Comparison of ENCODE assay signal across 9 cellular contexts in the genomic region with DNA sequence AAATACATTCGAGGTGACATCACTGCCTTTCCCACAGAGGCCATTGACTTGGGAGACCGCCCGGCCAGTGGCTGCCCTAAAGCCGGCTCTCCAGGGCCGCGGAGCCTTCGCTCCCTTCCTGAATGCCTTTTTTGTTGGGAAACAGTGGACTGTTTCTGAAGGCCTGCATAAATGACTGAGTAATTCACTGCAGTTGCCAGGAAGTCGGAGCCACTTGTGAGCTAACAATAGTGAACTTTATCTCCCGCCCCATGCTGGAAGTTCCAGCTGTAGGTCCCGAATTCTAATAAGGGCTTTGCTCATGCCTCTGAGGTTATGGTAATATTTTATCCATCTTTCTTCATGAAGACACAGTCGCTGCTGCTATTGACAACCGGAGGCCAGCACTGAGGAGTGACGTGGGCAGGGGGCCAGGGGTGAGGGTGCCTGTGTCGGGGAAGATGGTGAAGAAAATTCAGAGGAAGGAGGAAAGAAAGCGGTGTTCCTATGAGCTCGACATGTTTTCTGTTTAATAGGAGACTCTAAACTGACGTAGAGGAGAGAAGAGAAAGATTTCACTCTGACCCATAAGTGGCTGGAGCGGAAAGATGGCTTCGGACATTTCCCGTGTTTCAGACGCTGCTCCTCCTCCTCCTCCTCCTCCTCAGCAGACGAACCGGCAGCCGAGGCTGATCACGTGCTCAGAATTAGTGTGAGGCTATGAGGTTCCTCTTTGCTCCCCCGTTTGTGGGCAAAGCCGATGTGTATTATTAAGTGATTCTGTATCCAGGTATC.
DNase-seq lines count a peak whose midpoint lies in the region; ATAC-seq and TF ChIP-seq lines count a peak whose summit lies in the region.
"Had no signal": no experiment of that assay in that cellular context is flagged by ENCODE, and none has a peak within 500 bp of the region (broad histone marks: within the 10 kb centered on the region; RNA-seq: fewer than 3 reads in every experiment).

No MANE protein-coding gene starts in this region.

- no peaks in the 10 kb centered on the region for H3K9me2 ChIP-seq in SK-N-SH

- no peak overlapping the region for H3K4me3 ChIP-seq in MG63
- no peak overlapping the region for H3K4me3 ChIP-seq in fibroblast of mammary gland (ENCODE audit: control insufficient read depth, low read depth, low read length)
- no peak overlapping the region for H3K4me3 ChIP-seq in SK-N-SH (ENCODE audit: low read depth in 2 of 2, low read length in 1 of 2)

- no peak overlapping the region for H3K9ac ChIP-seq in SK-N-SH

- H3K79me2 ChIP-seq in SK-N-SH (ENCODE audit: insufficient read depth), result no peaks in the 10 kb centered on the region

- H4K20me1 ChIP-seq in SK-N-SH (ENCODE audit: insufficient read depth), result no peaks in the 10 kb centered on the region

- no peak for TF ChIP-seq CTCF in fibroblast of mammary gland (conservative IDR thresholded peaks at IDR 0.05; ENCODE audit: control insufficient read depth, insufficient read depth, low read depth, low read length)
- TF ChIP-seq CTCF in SK-N-SH (IDR thresholded peaks at IDR 0.05), result no peak
- TF ChIP-seq CTCF in GM10248 (IDR thresholded peaks at IDR 0.05; ENCODE audit: control extremely low read depth, extremely low read depth, low read depth, missing control alignments), result no peak

- no peak overlapping the region for H3K4me2 ChIP-seq in SK-N-SH

- H3K27me3 ChIP-seq in MG63, result no peaks in the 10 kb centered on the region
- H3K27me3 ChIP-seq in SK-N-SH (ENCODE audit: insufficient read depth), result no peaks in the 10 kb centered on the region

- peak overlapping the region; percentile 80 for H3K27ac ChIP-seq in substantia nigra (ENCODE audit: low read depth, low read length, poor library complexity, severe bottlenecking)
- H3K27ac ChIP-seq in SK-N-SH (ENCODE audit: low read depth in 2 of 2, low read length in 1 of 2), result no peak overlapping the region

- WGBS in SK-N-SH (ENCODE audit: low lambda C conversion rate), result 51% methylated on average over 19 of the region's 27 CpGs

- H3F3A ChIP-seq in SK-N-SH (replicated peaks; ENCODE audit: insufficient read depth), result no peaks in the 10 kb centered on the region

- TF ChIP-seq RAD21 in SK-N-SH (IDR thresholded peaks at IDR 0.05; ENCODE audit: low read length), result no peak

- H3K4me1 ChIP-seq in SK-N-SH (ENCODE audit: control insufficient read depth in 1 of 2, insufficient read depth in 2 of 2, low read depth in 1 of 2, low read length in 1 of 2), result no peaks in the 10 kb centered on the region

- H2AFZ ChIP-seq in SK-N-SH (ENCODE audit: low read depth), result no peak overlapping the region

- no peak for ATAC-seq in GM18520 (IDR thresholded peaks at IDR 0.05; ENCODE audit: unreplicated experiment)

- H3K9me3 ChIP-seq in MG63, result no peaks in the 10 kb centered on the region
- H3K9me3 ChIP-seq in SK-N-SH, result no peaks in the 10 kb centered on the region; the same call in 1 of the 2 replicates

- H3K36me3 ChIP-seq in MG63 (no peaks in the 10 kb centered on the region), SK-N-SH (replicated peaks in 1 of 2; ENCODE audit: control insufficient read depth in 1 of 2, insufficient read depth in 2 of 2, low read length in 1 of 2) (no peaks in the 10 kb centered on the region)

- TF ChIP-seq EP300 in SK-N-SH (IDR thresholded peaks at IDR 0.05; ENCODE audit: borderline replicate concordance in 1 of 2, low read depth in 1 of 2, low read length in 1 of 2), result no peak

- DNase-seq in MG63 (peak; percentile 75), fibroblast of mammary gland (ENCODE audit: low read depth) (peak; percentile 82), mucosa of gallbladder (ENCODE audit: low spot score) (peak; percentile 25), substantia nigra (lab: John Stamatoyannopoulos, UW) (peak; percentile 48 to 98 (median 91)), SK-N-SH (no peak), GM10248 (ENCODE audit: extremely low spot score) (no peak), HEK293T (ENCODE audit: extremely low spot score) (no peak)
- DNase-seq: activated T-cell treated with anti-CD3 and anti-CD28 coated beads for 4 hours had no signal

- POLR2A ChIA-PET in SK-N-SH (lab: Yijun Ruan, JAX) (no interaction called here), GM10248 (lab: Yijun Ruan, JAX) (no interaction called here), HEK293T (lab: Yijun Ruan, JAX) (interaction anchor here (0.9 kb wide), 1 partner anchor 13 kb away, joined by 3 read pairs; no protein-coding TSS in a partner anchor)

- CTCF ChIA-PET in SK-N-SH (lab: Yijun Ruan, JAX) (interaction anchor here (0.6 kb wide), 1 partner anchor 41 kb away, joined by 3 read pairs; no protein-coding TSS in a partner anchor), GM10248 (lab: Yijun Ruan, JAX) (no interaction called here), HEK293T (lab: Yijun Ruan, JAX) (interaction anchor here (0.8 kb wide), 1 partner anchor 12 kb away, joined by 3 read pairs; no protein-coding TSS in a partner anchor)

TF ChIP-seq in SK-N-SH, 30 proteins besides CTCF, POLR2A, EP300 and RAD21:
- TF ChIP-seq YY1 (IDR thresholded peaks at IDR 0.05; ENCODE audit: low read depth) (no peak), MXI1 (IDR thresholded peaks at IDR 0.05; ENCODE audit: low read depth, low read length) (no peak), JUND (IDR thresholded peaks at IDR 0.05) (no peak), RXRA (IDR thresholded peaks at IDR 0.05; ENCODE audit: borderline replicate concordance, low read depth) (no peak), FOSL2 (IDR thresholded peaks at IDR 0.05; ENCODE audit: borderline replicate concordance, low read depth) (no peak), FOXJ3 (CRISPR knock-in tag; IDR thresholded peaks at IDR 0.05) (no peak), NRF1 (IDR thresholded peaks at IDR 0.05; ENCODE audit: low read depth, low read length) (no peak), FOXM1 (IDR thresholded peaks at IDR 0.05; ENCODE audit: low read depth) (no peak), POLR2AphosphoS5 (IDR thresholded peaks at IDR 0.05; ENCODE audit: low read depth, low read length) (no peak)
- TF ChIP-seq, protein P1, sequence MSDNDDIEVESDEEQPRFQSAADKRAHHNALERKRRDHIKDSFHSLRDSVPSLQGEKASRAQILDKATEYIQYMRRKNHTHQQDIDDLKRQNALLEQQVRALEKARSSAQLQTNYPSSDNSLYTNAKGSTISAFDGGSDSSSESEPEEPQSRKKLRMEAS (IDR thresholded peaks at IDR 0.05; ENCODE audit: low read depth), result no peak
- TF ChIP-seq, protein P2, sequence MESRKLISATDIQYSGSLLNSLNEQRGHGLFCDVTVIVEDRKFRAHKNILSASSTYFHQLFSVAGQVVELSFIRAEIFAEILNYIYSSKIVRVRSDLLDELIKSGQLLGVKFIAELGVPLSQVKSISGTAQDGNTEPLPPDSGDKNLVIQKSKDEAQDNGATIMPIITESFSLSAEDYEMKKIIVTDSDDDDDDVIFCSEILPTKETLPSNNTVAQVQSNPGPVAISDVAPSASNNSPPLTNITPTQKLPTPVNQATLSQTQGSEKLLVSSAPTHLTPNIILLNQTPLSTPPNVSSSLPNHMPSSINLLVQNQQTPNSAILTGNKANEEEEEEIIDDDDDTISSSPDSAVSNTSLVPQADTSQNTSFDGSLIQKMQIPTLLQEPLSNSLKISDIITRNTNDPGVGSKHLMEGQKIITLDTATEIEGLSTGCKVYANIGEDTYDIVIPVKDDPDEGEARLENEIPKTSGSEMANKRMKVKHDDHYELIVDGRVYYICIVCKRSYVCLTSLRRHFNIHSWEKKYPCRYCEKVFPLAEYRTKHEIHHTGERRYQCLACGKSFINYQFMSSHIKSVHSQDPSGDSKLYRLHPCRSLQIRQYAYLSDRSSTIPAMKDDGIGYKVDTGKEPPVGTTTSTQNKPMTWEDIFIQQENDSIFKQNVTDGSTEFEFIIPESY (IDR thresholded peaks at IDR 0.05; ENCODE audit: borderline replicate concordance, low read depth), result no peak
TF ChIP-seq in SK-N-SH: peak in this region for 0.

TF ChIP-seq in HEK293T, 16 proteins besides CTCF, POLR2A, EP300 and RAD21:
- TF ChIP-seq TARDBP (IDR thresholded peaks at IDR 0.05) (no peak), NFRKB (IDR thresholded peaks at IDR 0.05) (no peak), FOXA1 (IDR thresholded peaks at IDR 0.05) (no peak), CTBP1 (IDR thresholded peaks at IDR 0.05; ENCODE audit: borderline replicate concordance) (no peak), ZNF384 (IDR thresholded peaks at IDR 0.05) (no peak), HDGF (IDR thresholded peaks at IDR 0.05; ENCODE audit: borderline replicate concordance) (no peak), FOXK2 (IDR thresholded peaks at IDR 0.05) (no peak), ARNT (IDR thresholded peaks at IDR 0.05) (no peak), ELF4 (IDR thresholded peaks at IDR 0.05) (no peak), SUZ12 (IDR thresholded peaks at IDR 0.05) (no peak), SP1 (IDR thresholded peaks at IDR 0.05) (no peak), FOXM1 (IDR thresholded peaks at IDR 0.05; ENCODE audit: borderline replicate concordance) (no peak), BHLHE40 (IDR thresholded peaks at IDR 0.05; ENCODE audit: borderline replicate concordance) (no peak), L3MBTL2 (conservative IDR thresholded peaks at IDR 0.05) (no peak), LEF1 (IDR thresholded peaks at IDR 0.05; ENCODE audit: borderline replicate concordance) (no peak)
- TF ChIP-seq, protein P3, sequence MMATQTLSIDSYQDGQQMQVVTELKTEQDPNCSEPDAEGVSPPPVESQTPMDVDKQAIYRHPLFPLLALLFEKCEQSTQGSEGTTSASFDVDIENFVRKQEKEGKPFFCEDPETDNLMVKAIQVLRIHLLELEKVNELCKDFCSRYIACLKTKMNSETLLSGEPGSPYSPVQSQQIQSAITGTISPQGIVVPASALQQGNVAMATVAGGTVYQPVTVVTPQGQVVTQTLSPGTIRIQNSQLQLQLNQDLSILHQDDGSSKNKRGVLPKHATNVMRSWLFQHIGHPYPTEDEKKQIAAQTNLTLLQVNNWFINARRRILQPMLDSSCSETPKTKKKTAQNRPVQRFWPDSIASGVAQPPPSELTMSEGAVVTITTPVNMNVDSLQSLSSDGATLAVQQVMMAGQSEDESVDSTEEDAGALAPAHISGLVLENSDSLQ (IDR thresholded peaks at IDR 0.05), result no peak

Comparison
In these comparisons a context has a peak if more than half of its experiments do, and no peak if none do; other contexts are left out.
1. DNase-seq: peak in MG63 (single experiment), fibroblast of mammary gland (single experiment), mucosa of gallbladder (single experiment) and substantia nigra (49 of 49); none in SK-N-SH (single experiment), GM10248 (single experiment) and HEK293T (single experiment).